ENCODE assay signal across 8 cellular contexts in genomic region chr12:57460457-57461325, GRCh38. TPM values are rescaled to one million over a fixed set of nuclear protein-coding genes. Genes with fewer than 3 reads are reported as not detected.
DNase-seq lines count a peak whose midpoint lies in the region; ATAC-seq and TF ChIP-seq lines count a peak whose summit lies in the region.

No MANE protein-coding gene starts in this region.

- WGBS in suprapubic skin, result 4% methylated on average over 16 of the region's 27 CpGs

- peak overlapping the region; percentile 75 for H3K4me3 ChIP-seq in suprapubic skin

- POLR2A ChIA-PET in activated CD8-positive, alpha-beta T cell treated with anti-CD3 and anti-CD28 coated beads, Interleukin-2, amount 10 ng/mL, durations not matched to agents 7 days and 5 days (lab: Charles Lee), result interaction anchor here (0.6 to 6.7 kb wide), 3 partner anchors 11 to 23 kb away, joined by 3 to 74 read pairs (median 11); partner anchors contain the start of gene ARHGAP9

- H3K9me3 ChIP-seq in suprapubic skin, result no peaks in the 10 kb centered on the region

- TF ChIP-seq EP300 in suprapubic skin (IDR thresholded peaks at IDR 0.05), result no peak

- no peak for ATAC-seq in activated CD8-positive, alpha-beta T cell treated with anti-CD3 and anti-CD28 coated beads, Interleukin-2, amount 10 ng/mL, durations not matched to agents 7 days and 5 days
- ATAC-seq in GM19023 (IDR thresholded peaks at IDR 0.05; ENCODE audit: unreplicated experiment), result no peak

- peak overlapping the region; percentile 83 for H3K4me3 Mint-ChIP-seq in activated CD8-positive, alpha-beta T cell treated with anti-CD3 and anti-CD28 coated beads, Interleukin-2, amount 10 ng/mL, durations not matched to agents 7 days and 5 days

- no peaks in the 10 kb centered on the region for H3K9me3 Mint-ChIP-seq in activated CD8-positive, alpha-beta T cell treated with anti-CD3 and anti-CD28 coated beads, Interleukin-2, amount 10 ng/mL, durations not matched to agents 7 days and 5 days (ENCODE audit: insufficient read depth)

- DNase-seq in activated CD4-positive, alpha-beta T cell treated with anti-CD3 and anti-CD28 coated beads for 48 hours, result peak; percentile 35
- DNase-seq in activated CD4-positive, alpha-beta T cell treated with anti-CD3 and anti-CD28 coated beads for 4 hours, result no peak
- peak; percentile 49 for DNase-seq in activated CD8-positive, alpha-beta T cell treated with anti-CD3 and anti-CD28 coated beads, Interleukin-2, amount 10 ng/mL, durations not matched to agents 7 days and 5 days
- DNase-seq in islet precursor cell, result peak; percentile 83
- no peak for DNase-seq in suprapubic skin (ENCODE audit: low spot score in 2 of 2)
- no peak for DNase-seq in stimulated activated naive CD4-positive, alpha-beta T cell treated with Interleukin-2 at 50 U/mL for 16 hours (lab: John Stamatoyannopoulos, UW)
- DNase-seq in SK-N-DZ (ENCODE audit: low spot score), result no peak

- no peaks in the 10 kb centered on the region for H3K27me3 ChIP-seq in suprapubic skin

- H3K36me3 ChIP-seq in suprapubic skin, result no peaks in the 10 kb centered on the region

- H3K27ac ChIP-seq in suprapubic skin, result peak overlapping the region; percentile 2

- peaks cover 9% of the 10 kb centered on the region for H3K27me3 Mint-ChIP-seq in activated CD8-positive, alpha-beta T cell treated with anti-CD3 and anti-CD28 coated beads, Interleukin-2, amount 10 ng/mL, durations not matched to agents 7 days and 5 days (ENCODE audit: low read depth)

- H3K27ac Mint-ChIP-seq in activated CD8-positive, alpha-beta T cell treated with anti-CD3 and anti-CD28 coated beads, Interleukin-2, amount 10 ng/mL, durations not matched to agents 7 days and 5 days, result peak overlapping the region; percentile 27

- H3K36me3 Mint-ChIP-seq in activated CD8-positive, alpha-beta T cell treated with anti-CD3 and anti-CD28 coated beads, Interleukin-2, amount 10 ng/mL, durations not matched to agents 7 days and 5 days (ENCODE audit: low read depth), result no peaks in the 10 kb centered on the region

- peaks cover 68% of the 10 kb centered on the region for H3K4me1 Mint-ChIP-seq in activated CD8-positive, alpha-beta T cell treated with anti-CD3 and anti-CD28 coated beads, Interleukin-2, amount 10 ng/mL, durations not matched to agents 7 days and 5 days (ENCODE audit: low read depth)

- CTCF ChIA-PET in activated CD8-positive, alpha-beta T cell treated with anti-CD3 and anti-CD28 coated beads, Interleukin-2, amount 10 ng/mL, durations not matched to agents 7 days and 5 days (lab: Charles Lee), result interaction anchor here (0.8 to 2.6 kb wide), 5 partner anchors 13 to 218 kb away, joined by 3 to 12 read pairs (median 4); partner anchors contain the start of gene INHBC

- TF ChIP-seq POLR2A in suprapubic skin (IDR thresholded peaks at IDR 0.05), result no peak

- TF ChIP-seq CTCF in suprapubic skin (IDR thresholded peaks at IDR 0.05), result no peak

- peaks cover 49% of the 10 kb centered on the region for H3K4me1 ChIP-seq in suprapubic skin

RNA-seq across cellular contexts. Expression of gene GLI1, which starts 1.1 kb away (rescaled TPM):
- total RNA-seq in activated CD8-positive, alpha-beta T cell treated with anti-CD3 and anti-CD28 coated beads, Interleukin-2, amount 10 ng/mL, durations not matched to agents 7 days and 5 days, result 1 to 10 TPM in 1 of 2 experiments, under 1 TPM in 1; 0.68 to 1.9 TPM
- 1 to 10 TPM in 2 of 4 donors, under 1 TPM in 1, not detected in 1; 0.51 to 2.9 (median 2.0) TPM for total RNA-seq in suprapubic skin
- 0.43 and 0.83 TPM in 2 replicates for polyA plus RNA-seq in SK-N-DZ (2014; cell fraction: cytosol; rRNA removed)
- 0.33 and 0.54 TPM in 2 replicates for polyA plus RNA-seq in SK-N-DZ (2014; cell fraction: nucleus; rRNA removed)

RNA-seq across cellular contexts. Expression of gene INHBE, which starts 5.6 kb away (rescaled TPM):
- not detected for total RNA-seq in activated CD8-positive, alpha-beta T cell treated with anti-CD3 and anti-CD28 coated beads, Interleukin-2, amount 10 ng/mL, durations not matched to agents 7 days and 5 days
- total RNA-seq in suprapubic skin, result under 1 TPM in 1 of 4 donors, not detected in 3; 0.56 TPM
- 3.5 and 4.1 TPM in 2 replicates for polyA plus RNA-seq in SK-N-DZ (2014; cell fraction: cytosol; rRNA removed)
- 1.4 and 1.8 TPM in 2 replicates for polyA plus RNA-seq in SK-N-DZ (2014; cell fraction: nucleus; rRNA removed)

RNA-seq across cellular contexts. Expression of gene ARHGAP9, which starts 19.0 kb away (rescaled TPM):
- 100 to 1,000 TPM; 243 to 248 TPM for total RNA-seq in activated CD8-positive, alpha-beta T cell treated with anti-CD3 and anti-CD28 coated beads, Interleukin-2, amount 10 ng/mL, durations not matched to agents 7 days and 5 days
- total RNA-seq in suprapubic skin, result 1 to 10 TPM; 5.4 to 7.4 (median 5.9) TPM
- polyA plus RNA-seq in SK-N-DZ (2014; cell fraction: cytosol; rRNA removed), result 7.6 and 8.1 TPM in 2 replicates
- 6.2 and 8.1 TPM in 2 replicates for polyA plus RNA-seq in SK-N-DZ (2014; cell fraction: nucleus; rRNA removed)

RNA-seq across cellular contexts. Expression of gene INHBC, which starts 26.1 kb away (rescaled TPM):
- total RNA-seq in activated CD8-positive, alpha-beta T cell treated with anti-CD3 and anti-CD28 coated beads, Interleukin-2, amount 10 ng/mL, durations not matched to agents 7 days and 5 days, result not detected
- total RNA-seq in suprapubic skin, result not detected
- not detected in 2 replicates for polyA plus RNA-seq in SK-N-DZ (2014; cell fraction: cytosol; rRNA removed)
- not detected in 2 replicates for polyA plus RNA-seq in SK-N-DZ (2014; cell fraction: nucleus; rRNA removed)

RNA-seq across cellular contexts. Expression of gene MARS1, which starts 27.2 kb away (rescaled TPM):
- total RNA-seq in activated CD8-positive, alpha-beta T cell treated with anti-CD3 and anti-CD28 coated beads, Interleukin-2, amount 10 ng/mL, durations not matched to agents 7 days and 5 days, result 100 to 1,000 TPM; 275 to 291 TPM
- 100 to 1,000 TPM in 1 of 4 donors, 10 to 100 TPM in 3; 55.7 to 203 (median 79.7) TPM for total RNA-seq in suprapubic skin
- 161 and 172 TPM in 2 replicates for polyA plus RNA-seq in SK-N-DZ (2014; cell fraction: cytosol; rRNA removed)
- 617 and 1,802 TPM in 2 replicates for polyA plus RNA-seq in SK-N-DZ (2014; cell fraction: nucleus; rRNA removed)

Comparison
In these comparisons a context has a peak if more than half of its experiments do, and no peak if none do; other contexts are left out.
1. DNase-seq: peak in activated CD4-positive, alpha-beta T cell treated with anti-CD3 and anti-CD28 coated beads for 48 hours (single experiment), activated CD8-positive, alpha-beta T cell treated with anti-CD3 and anti-CD28 coated beads, Interleukin-2, amount 10 ng/mL, durations not matched to agents 7 days and 5 days (single experiment) and islet precursor cell (single experiment); none in activated CD4-positive, alpha-beta T cell treated with anti-CD3 and anti-CD28 coated beads for 4 hours (0 of 2), suprapubic skin (0 of 2), stimulated activated naive CD4-positive, alpha-beta T cell treated with Interleukin-2 at 50 U/mL for 16 hours (single experiment) and SK-N-DZ (single experiment).
2. RNA of gene ARHGAP9, which starts 19.0 kb away (total RNA-seq): 243 to 248 TPM in activated CD8-positive, alpha-beta T cell treated with anti-CD3 and anti-CD28 coated beads, Interleukin-2, amount 10 ng/mL, durations not matched to agents 7 days and 5 days; 5.4 to 7.4 TPM in suprapubic skin; every median in the first group is over 10 times any median in the second.